14 cellular contexts compared by ENCODE assay signal in genomic region chr5:178250263-178250662, GRCh38.
"Had no signal": no experiment of that assay in that cellular context is flagged by ENCODE, and none has a peak within 500 bp of the region (broad histone marks: within the 10 kb centered on the region; RNA-seq: fewer than 3 reads in every experiment).

No MANE protein-coding gene starts in this region.

- H3K27ac ChIP-seq: adrenal gland, left lung, psoas muscle, right lobe of liver, suprapubic skin, upper lobe of right lung had no signal

- H3K4me3 ChIP-seq: adrenal gland, left lung, psoas muscle, right lobe of liver, suprapubic skin, upper lobe of right lung had no signal

- H3K27me3 ChIP-seq: adrenal gland, left lung, right lobe of liver, suprapubic skin, upper lobe of right lung had no signal

- H3K4me3 Mint-ChIP-seq: activated B cell treated with CpG ODN at 0.5 μM for 24 hours; activated naive CD4-positive, alpha-beta T cell treated with anti-CD3 and anti-CD28 coated beads for 36 hours; nephron progenitor cell had no signal

- H3K27ac Mint-ChIP-seq: activated naive CD4-positive, alpha-beta T cell treated with anti-CD3 and anti-CD28 coated beads for 36 hours had no signal

- H3K4me1 ChIP-seq: adrenal gland, left lung, psoas muscle, upper lobe of right lung had no signal

- H3K9me3 ChIP-seq: adrenal gland, left lung, psoas muscle, right lobe of liver, suprapubic skin, upper lobe of right lung had no signal

- DNase-seq: activated B cell treated with CpG ODN at 0.5 μM for 24 hours; activated CD4-positive, alpha-beta T cell treated with anti-CD3 and anti-CD28 coated beads for 48 hours; adrenal gland; hippocampal formation; nephron progenitor cell; psoas muscle; upper lobe of right lung had no signal

- H3K9me3 Mint-ChIP-seq: activated B cell treated with CpG ODN at 0.5 μM for 24 hours; activated naive CD4-positive, alpha-beta T cell treated with anti-CD3 and anti-CD28 coated beads for 36 hours; activated T-helper 17 cell treated with anti-CD3 and anti-CD28 coated beads, Interleukin-2, amount 50 U/mL, for 72 hours; nephron progenitor cell; stimulated activated naive CD8-positive, alpha-beta T cell treated with anti-CD3 and anti-CD28 coated beads, Interleukin-15, Interleukin-2, amounts not matched to agents 100 ng/mL and 50 ng/mL, for 24 hours had no signal

- FAIRE-seq: TTC549 had no signal

- H3K36me3 ChIP-seq: adrenal gland, left lung, right lobe of liver, suprapubic skin, upper lobe of right lung had no signal

- H3K27me3 Mint-ChIP-seq: activated B cell treated with CpG ODN at 0.5 μM for 24 hours; activated T-helper 17 cell treated with anti-CD3 and anti-CD28 coated beads, Interleukin-2, amount 50 U/mL, for 72 hours; stimulated activated naive CD8-positive, alpha-beta T cell treated with anti-CD3 and anti-CD28 coated beads, Interleukin-15, Interleukin-2, amounts not matched to agents 100 ng/mL and 50 ng/mL, for 24 hours had no signal
